Comparison of ENCODE assay signal across 10 cellular contexts in the genomic region with DNA sequence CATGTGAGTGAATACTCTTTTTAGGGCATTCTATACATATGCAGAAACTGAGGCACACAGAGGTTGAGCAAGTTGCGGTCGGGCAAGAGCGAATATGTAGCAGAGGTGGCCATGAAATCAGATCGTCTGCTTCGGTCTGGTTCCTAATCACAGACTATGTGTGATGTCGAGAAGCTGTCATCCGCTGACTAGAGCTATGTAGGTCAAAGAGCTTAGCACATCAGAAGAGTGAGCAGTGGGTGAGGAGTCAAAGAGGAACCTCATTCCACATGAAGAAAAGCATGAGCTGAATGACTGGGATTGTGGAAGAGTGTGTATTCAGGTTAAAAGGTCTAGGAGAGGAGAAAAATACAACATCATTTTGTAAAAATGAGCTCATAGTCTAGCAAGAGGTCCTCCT. TPM values are rescaled to one million over a fixed set of nuclear protein-coding genes. Genes with fewer than 3 reads are reported as not detected.
A peak's percentile ranks its signal among the peaks of the same experiment; 100 is the strongest.
DNase-seq lines count a peak whose midpoint lies in the region; ATAC-seq and TF ChIP-seq lines count a peak whose summit lies in the region.
"Had no signal": no experiment of that assay in that cellular context is flagged by ENCODE, and none has a peak within 500 bp of the region (broad histone marks: within the 10 kb centered on the region; RNA-seq: fewer than 3 reads in every experiment).

No MANE protein-coding gene starts in this region.

- no peak overlapping the region for H2AFZ ChIP-seq in PC-3 (ENCODE audit: low read length)

- H3K4me1 Mint-ChIP-seq in CD8-positive, alpha-beta T cell (ENCODE audit: low read depth), result peaks cover 99% of the 10 kb centered on the region
- H3K4me1 Mint-ChIP-seq in dendritic cell treated with granulocyte-macrophage colony-stimulating factor and Interleukin-4, amounts not matched to agents 40 ng/mL and 50 ng/mL, for 4 days (ENCODE audit: low read depth), result peaks cover 82% of the 10 kb centered on the region
- peaks cover 78 to 97% of the 10 kb centered on the region in 2 donors for H3K4me1 Mint-ChIP-seq in natural killer cell treated with Interleukin-12 subunit alpha and Interleukin-12 subunit beta and Interleukin-15 and Interleukin-18, amount 100 ng/mL, for 72 hours (ENCODE audit: low read depth in 2 of 2)

- H3K79me2 ChIP-seq in PC-3 (ENCODE audit: low read length), result no peaks in the 10 kb centered on the region

- peak overlapping the region; percentile 58 for H3K4me3 Mint-ChIP-seq in CD8-positive, alpha-beta T cell
- peak overlapping the region; percentile 23 for H3K4me3 Mint-ChIP-seq in dendritic cell treated with granulocyte-macrophage colony-stimulating factor and Interleukin-4, amounts not matched to agents 40 ng/mL and 50 ng/mL, for 4 days
- H3K4me3 Mint-ChIP-seq in natural killer cell treated with Interleukin-12 subunit alpha and Interleukin-12 subunit beta and Interleukin-15 and Interleukin-18, amount 100 ng/mL, for 72 hours, result peak overlapping the region; percentile 83

- H3K27ac ChIP-seq in CD8-positive, alpha-beta T cell (ENCODE audit: low read depth, low read length), result peak overlapping the region; percentile 58
- H3K27ac ChIP-seq in PC-3 (ENCODE audit: low read length), result peak overlapping the region; percentile 92

- H3K9me3 ChIP-seq in CD8-positive, alpha-beta T cell (ENCODE audit: low read length), result no peaks in the 10 kb centered on the region
- no peaks in the 10 kb centered on the region for H3K9me3 ChIP-seq in PC-3 (ENCODE audit: low read length)

- no peaks in the 10 kb centered on the region for H3K27me3 ChIP-seq in CD8-positive, alpha-beta T cell (ENCODE audit: insufficient read depth, low read length)
- H3K27me3 ChIP-seq in PC-3 (ENCODE audit: low read length), result no peaks in the 10 kb centered on the region

- H3K9ac ChIP-seq in PC-3 (ENCODE audit: low read length), result peak overlapping the region; percentile 54

- DNase-seq in CD8-positive, alpha-beta T cell, result no peak
- peak; percentile 55 for DNase-seq in PC-3
- peak; percentile 71 for DNase-seq in natural killer cell treated with Interleukin-12 subunit alpha and Interleukin-12 subunit beta and Interleukin-15 and Interleukin-18, amount 100 ng/mL, for 72 hours (ENCODE audit: low spot score)
- no peak for DNase-seq in left colon
- no peak for DNase-seq in stimulated activated CD4-positive, alpha-beta T cell treated with anti-CD3 and anti-CD28 coated beads, Interleukin-4, amount 100 ng/mL, for 4 hours
- DNase-seq: activated gamma-delta T cell, COR-L47 had no signal

- no peaks in the 10 kb centered on the region for H3K36me3 Mint-ChIP-seq in CD8-positive, alpha-beta T cell
- peaks cover 31% of the 10 kb centered on the region for H3K36me3 Mint-ChIP-seq in dendritic cell treated with granulocyte-macrophage colony-stimulating factor and Interleukin-4, amounts not matched to agents 40 ng/mL and 50 ng/mL, for 4 days (ENCODE audit: low read depth)
- H3K36me3 Mint-ChIP-seq in natural killer cell treated with Interleukin-12 subunit alpha and Interleukin-12 subunit beta and Interleukin-15 and Interleukin-18, amount 100 ng/mL, for 72 hours, result peaks cover 9% of the 10 kb centered on the region

- peak overlapping the region; percentile 78 for H3K4me2 ChIP-seq in PC-3 (ENCODE audit: low read length)

- H3K4me3 ChIP-seq in CD8-positive, alpha-beta T cell (ENCODE audit: low read depth, low read length), result no peak overlapping the region
- peak overlapping the region; percentile 9; the same call in 1 of the 2 replicates for H3K4me3 ChIP-seq in PC-3 (ENCODE audit: low read length)

- POLR2A ChIA-PET in CD8-positive, alpha-beta T cell (lab: Charles Lee), result interaction anchor here (0.9 to 3.1 kb wide), 3 partner anchors 13 to 31 kb away, joined by 3 to 13 read pairs (median 11); partner anchors contain the start of genes DKC1 and GAB3
- POLR2A ChIA-PET in PC-3 (lab: Charles Lee; ENCODE audit: unreplicated experiment), result interaction anchor here (0.5 kb wide), 1 partner anchor 25 kb away, joined by 4 read pairs; no protein-coding TSS in a partner anchor

- intact Hi-C loops in CD8-positive, alpha-beta T cell (cut with DNase I, micrococcal nuclease), result loop anchor here in 1 of 2 experiments (2.0 kb wide), 1 partner anchor 13 kb away; no protein-coding TSS in a partner anchor
- intact Hi-C loops in PC-3 (cut with micrococcal nuclease), result no loop called here
- intact Hi-C loops in dendritic cell treated with granulocyte-macrophage colony-stimulating factor and Interleukin-4, amounts not matched to agents 40 ng/mL and 50 ng/mL, for 4 days (cut with micrococcal nuclease), result no loop called here
- intact Hi-C loops in left colon (cut with DNase I, micrococcal nuclease), result no loop called here

- TF ChIP-seq CTCF in CD8-positive, alpha-beta T cell (IDR thresholded peaks at IDR 0.05), result no peak
- TF ChIP-seq CTCF in PC-3 (conservative IDR thresholded peaks at IDR 0.05; ENCODE audit: low read depth, low read length), result no peak

- BruUV-seq in PC-3 (replicated peaks; lab: Mats Ljungman, UMichigan), result no TSS peak

- H3F3A ChIP-seq in PC-3 (ENCODE audit: low read length, unreplicated experiment), result peaks cover 3% of the 10 kb centered on the region

- H4K20me1 ChIP-seq in PC-3 (ENCODE audit: low read length), result no peaks in the 10 kb centered on the region

- no peaks in the 10 kb centered on the region for H3K9me3 Mint-ChIP-seq in CD8-positive, alpha-beta T cell
- H3K9me3 Mint-ChIP-seq in dendritic cell treated with granulocyte-macrophage colony-stimulating factor and Interleukin-4, amounts not matched to agents 40 ng/mL and 50 ng/mL, for 4 days, result no peaks in the 10 kb centered on the region
- no peaks in the 10 kb centered on the region for H3K9me3 Mint-ChIP-seq in natural killer cell treated with Interleukin-12 subunit alpha and Interleukin-12 subunit beta and Interleukin-15 and Interleukin-18, amount 100 ng/mL, for 72 hours

- peaks cover 81% of the 10 kb centered on the region for H3K4me1 ChIP-seq in CD8-positive, alpha-beta T cell (ENCODE audit: insufficient read depth, low read length)
- peaks cover 63% of the 10 kb centered on the region for H3K4me1 ChIP-seq in PC-3 (ENCODE audit: insufficient read depth, low read length)

- CTCF ChIA-PET in CD8-positive, alpha-beta T cell (lab: Charles Lee), result interaction anchor here (1.3 to 10.4 kb wide), 3 partner anchors 13 to 17 kb away, joined by 3 to 110 read pairs (median 23); partner anchors contain the start of gene GAB3
- CTCF ChIA-PET in PC-3 (lab: Charles Lee), result no interaction called here

- H3K9me2 ChIP-seq in PC-3 (replicated peaks; ENCODE audit: low read length), result no peaks in the 10 kb centered on the region

- peak; percentile 33 for ATAC-seq in CD8-positive, alpha-beta T cell
- ATAC-seq in PC-3 (peak; percentile 43), left colon (no peak), GM18517 (IDR thresholded peaks at IDR 0.05; ENCODE audit: unreplicated experiment) (no peak), GM19395 (IDR thresholded peaks at IDR 0.05; ENCODE audit: unreplicated experiment) (no peak)
- ATAC-seq in natural killer cell treated with Interleukin-12 subunit alpha and Interleukin-12 subunit beta and Interleukin-15 and Interleukin-18, amount 100 ng/mL, for 72 hours, result peak; percentile 76 to 78

- peak overlapping the region; percentile 90 for H3K27ac Mint-ChIP-seq in CD8-positive, alpha-beta T cell
- peak overlapping the region; percentile 79 for H3K27ac Mint-ChIP-seq in dendritic cell treated with granulocyte-macrophage colony-stimulating factor and Interleukin-4, amounts not matched to agents 40 ng/mL and 50 ng/mL, for 4 days
- peak overlapping the region; percentile 95 to 99 for H3K27ac Mint-ChIP-seq in natural killer cell treated with Interleukin-12 subunit alpha and Interleukin-12 subunit beta and Interleukin-15 and Interleukin-18, amount 100 ng/mL, for 72 hours

- no peaks in the 10 kb centered on the region for H3K27me3 Mint-ChIP-seq in CD8-positive, alpha-beta T cell (ENCODE audit: low read depth)
- H3K27me3 Mint-ChIP-seq in dendritic cell treated with granulocyte-macrophage colony-stimulating factor and Interleukin-4, amounts not matched to agents 40 ng/mL and 50 ng/mL, for 4 days, result no peaks in the 10 kb centered on the region
- H3K27me3 Mint-ChIP-seq in natural killer cell treated with Interleukin-12 subunit alpha and Interleukin-12 subunit beta and Interleukin-15 and Interleukin-18, amount 100 ng/mL, for 72 hours, result peaks cover 0 to 2% of the 10 kb centered on the region in 2 donors

- no peaks in the 10 kb centered on the region for H3K36me3 ChIP-seq in CD8-positive, alpha-beta T cell (ENCODE audit: insufficient read depth, low read length)
- H3K36me3 ChIP-seq in PC-3 (ENCODE audit: low read depth, low read length), result no peaks in the 10 kb centered on the region

RNA-seq across cellular contexts. Expression of gene GAB3, which starts 19.0 kb away (rescaled TPM):
- total RNA-seq in CD8-positive, alpha-beta T cell, result 1 to 10 TPM; 5.0 to 5.6 TPM
- total RNA-seq in PC-3 (2014; rRNA removed), result 3.1 TPM in 1 of 2 replicates, not detected in the other
- total RNA-seq in natural killer cell treated with Interleukin-12 subunit alpha and Interleukin-12 subunit beta and Interleukin-15 and Interleukin-18, amount 100 ng/mL, for 72 hours, result 10 to 100 TPM; 20.3 to 28.3 TPM
- total RNA-seq in left colon, result 1 to 10 TPM; 1.2 to 2.3 TPM

RNA-seq across cellular contexts. Expression of gene DKC1, which starts 30.8 kb away (rescaled TPM):
- total RNA-seq in CD8-positive, alpha-beta T cell, result 10 to 100 TPM; 68.0 to 72.8 TPM
- total RNA-seq in PC-3 (2014; rRNA removed), result 89.2 and 115 TPM in 2 replicates
- total RNA-seq in natural killer cell treated with Interleukin-12 subunit alpha and Interleukin-12 subunit beta and Interleukin-15 and Interleukin-18, amount 100 ng/mL, for 72 hours, result 100 to 1,000 TPM in 1 of 2 donors, 10 to 100 TPM in 1; 91.6 to 173 TPM
- total RNA-seq in left colon, result 10 to 100 TPM; 25.6 to 41.6 TPM

Comparison
In these comparisons a context has a peak if more than half of its experiments do, and no peak if none do; other contexts are left out.
1. ATAC-seq: peak in CD8-positive, alpha-beta T cell (single experiment), PC-3 (single experiment) and natural killer cell treated with Interleukin-12 subunit alpha and Interleukin-12 subunit beta and Interleukin-15 and Interleukin-18, amount 100 ng/mL, for 72 hours (2 of 2); none in left colon (single experiment), GM18517 (single experiment) and GM19395 (single experiment).
2. DNase-seq: peak in PC-3 (single experiment) and natural killer cell treated with Interleukin-12 subunit alpha and Interleukin-12 subunit beta and Interleukin-15 and Interleukin-18, amount 100 ng/mL, for 72 hours (single experiment); none in CD8-positive, alpha-beta T cell (0 of 7), left colon (0 of 2) and stimulated activated CD4-positive, alpha-beta T cell treated with anti-CD3 and anti-CD28 coated beads, Interleukin-4, amount 100 ng/mL, for 4 hours (0 of 2).
3. H3K4me3 Mint-ChIP-seq: peak in every context shown above with its lines; median percentile 83 in natural killer cell treated with Interleukin-12 subunit alpha and Interleukin-12 subunit beta and Interleukin-15 and Interleukin-18, amount 100 ng/mL, for 72 hours; 58 in CD8-positive, alpha-beta T cell; 23 in dendritic cell treated with granulocyte-macrophage colony-stimulating factor and Interleukin-4, amounts not matched to agents 40 ng/mL and 50 ng/mL, for 4 days.
4. Peak in every context shown above with its lines, with median percentiles within 50 percentile points of each other: H3K27ac Mint-ChIP-seq.